ENCODE assay signal across 2 cellular contexts in genomic region chr12:57193706-57194245, GRCh38.
TF ChIP-seq lines count a peak whose summit lies in the region.

No MANE protein-coding gene starts in this region.

TF ChIP-seq in IMR-90, 13 proteins besides CTCF, POLR2A, EP300 and RAD21:
- no peak for TF ChIP-seq MAFK (IDR thresholded peaks at IDR 0.05; ENCODE audit: low read depth, low read length)
- no peak for TF ChIP-seq RFX5 (IDR thresholded peaks at IDR 0.05; ENCODE audit: low read depth, low read length)
- no peak for TF ChIP-seq CHD1 (IDR thresholded peaks at IDR 0.05; ENCODE audit: low read depth, low read length)
- no peak for TF ChIP-seq FOS (IDR thresholded peaks at IDR 0.05; ENCODE audit: low read depth, low read length)
- no peak for TF ChIP-seq RCOR1 (IDR thresholded peaks at IDR 0.05; ENCODE audit: insufficient replicate concordance, low read length)
- TF ChIP-seq NFE2L2 (IDR thresholded peaks at IDR 0.05; ENCODE audit: low read depth, low read length): no peak
- TF ChIP-seq SMC3 (IDR thresholded peaks at IDR 0.05; ENCODE audit: low read depth, low read length): no peak
- TF ChIP-seq BHLHE40 (IDR thresholded peaks at IDR 0.05; ENCODE audit: low read depth, low read length): no peak
- no peak for TF ChIP-seq USF2 (IDR thresholded peaks at IDR 0.05; ENCODE audit: low read depth, low read length)
- no peak for TF ChIP-seq CEBPB (IDR thresholded peaks at IDR 0.05; ENCODE audit: low read depth, low read length)
TF ChIP-seq in IMR-90: peak in this region for 0.

TF ChIP-seq in WTC11, 78 proteins besides CTCF, POLR2A, EP300 and RAD21:
- no peak for TF ChIP-seq ZNF232 (CRISPR knock-in tag; IDR thresholded peaks at IDR 0.05)
- no peak for TF ChIP-seq FOXK1 (CRISPR knock-in tag; IDR thresholded peaks at IDR 0.05)
- TF ChIP-seq ATF3 (CRISPR knock-in tag; conservative IDR thresholded peaks at IDR 0.05): no peak
- no peak for TF ChIP-seq FOXJ3 (CRISPR knock-in tag; IDR thresholded peaks at IDR 0.05; ENCODE audit: borderline replicate concordance)
- TF ChIP-seq ZNF219 (CRISPR knock-in tag; IDR thresholded peaks at IDR 0.05; ENCODE audit: borderline replicate concordance): no peak
- TF ChIP-seq ZNF423 (CRISPR knock-in tag; IDR thresholded peaks at IDR 0.05): no peak
- no peak for TF ChIP-seq ZNF512 (CRISPR knock-in tag; IDR thresholded peaks at IDR 0.05; ENCODE audit: borderline replicate concordance)
- no peak for TF ChIP-seq TP53 (CRISPR knock-in tag; IDR thresholded peaks at IDR 0.05)
- no peak for TF ChIP-seq ATF2 (CRISPR knock-in tag; IDR thresholded peaks at IDR 0.05; ENCODE audit: borderline replicate concordance, low read depth)
- TF ChIP-seq MXD4 (CRISPR knock-in tag; IDR thresholded peaks at IDR 0.05; ENCODE audit: borderline replicate concordance): no peak
- no peak for TF ChIP-seq ZSCAN18 (CRISPR knock-in tag; IDR thresholded peaks at IDR 0.05)
